ENCODE assay signal across 1 cellular context in the genomic region with DNA sequence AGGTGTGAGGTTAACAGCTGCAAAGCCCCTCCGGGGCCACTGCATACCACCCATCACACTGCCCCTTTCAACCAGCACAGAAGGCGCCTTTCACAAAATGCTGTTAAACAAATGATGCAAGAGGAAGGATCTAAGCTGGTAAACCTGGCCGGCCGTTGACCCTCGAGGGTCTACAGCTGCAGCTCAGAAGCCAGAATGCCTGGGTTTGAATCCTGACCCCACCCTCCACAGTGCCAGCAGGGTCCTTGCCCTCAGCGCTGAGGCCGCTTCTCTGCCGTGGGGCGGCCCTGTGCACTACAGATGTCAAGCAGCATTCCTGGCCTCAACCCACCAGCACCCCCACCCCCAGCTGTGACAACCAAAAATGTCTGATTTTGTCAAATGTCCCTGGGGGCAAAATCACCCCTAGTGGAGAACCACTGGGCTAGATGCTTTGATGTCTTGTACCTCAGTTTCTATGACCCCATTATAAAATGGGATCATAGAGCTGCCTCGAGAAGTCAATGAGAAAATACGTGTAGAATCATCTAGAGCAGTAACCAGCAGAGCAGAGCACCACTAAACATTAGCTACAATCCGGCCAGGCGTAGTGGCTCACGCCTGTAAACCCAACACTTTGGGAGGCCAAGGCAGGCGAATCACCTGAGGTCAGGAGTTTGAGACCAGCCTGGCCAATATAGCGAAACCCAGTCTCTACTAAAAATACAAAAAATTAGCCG.
TF ChIP-seq lines count a peak whose summit lies in the region.

No MANE protein-coding gene starts in this region.

TF ChIP-seq in IMR-90, 13 proteins besides CTCF, POLR2A, EP300 and RAD21 (continued from another document):
- TF ChIP-seq MXI1 (IDR thresholded peaks at IDR 0.05; ENCODE audit: borderline replicate concordance, low read depth, low read length) (no peak), RFX5 (IDR thresholded peaks at IDR 0.05; ENCODE audit: low read depth, low read length) (no peak), NFE2L2 (IDR thresholded peaks at IDR 0.05; ENCODE audit: low read depth, low read length) (no peak), FOS (IDR thresholded peaks at IDR 0.05; ENCODE audit: low read depth, low read length) (no peak), MAFK (IDR thresholded peaks at IDR 0.05; ENCODE audit: low read depth, low read length) (no peak), BHLHE40 (IDR thresholded peaks at IDR 0.05; ENCODE audit: low read depth, low read length) (no peak), CHD1 (IDR thresholded peaks at IDR 0.05; ENCODE audit: low read depth, low read length) (no peak), RCOR1 (IDR thresholded peaks at IDR 0.05; ENCODE audit: insufficient replicate concordance, low read length) (no peak), SMC3 (IDR thresholded peaks at IDR 0.05; ENCODE audit: low read depth, low read length) (no peak)
- TF ChIP-seq, protein P1, sequence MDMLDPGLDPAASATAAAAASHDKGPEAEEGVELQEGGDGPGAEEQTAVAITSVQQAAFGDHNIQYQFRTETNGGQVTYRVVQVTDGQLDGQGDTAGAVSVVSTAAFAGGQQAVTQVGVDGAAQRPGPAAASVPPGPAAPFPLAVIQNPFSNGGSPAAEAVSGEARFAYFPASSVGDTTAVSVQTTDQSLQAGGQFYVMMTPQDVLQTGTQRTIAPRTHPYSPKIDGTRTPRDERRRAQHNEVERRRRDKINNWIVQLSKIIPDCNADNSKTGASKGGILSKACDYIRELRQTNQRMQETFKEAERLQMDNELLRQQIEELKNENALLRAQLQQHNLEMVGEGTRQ (IDR thresholded peaks at IDR 0.05; ENCODE audit: low read depth, low read length) = no peak
- TF ChIP-seq, protein P2, sequence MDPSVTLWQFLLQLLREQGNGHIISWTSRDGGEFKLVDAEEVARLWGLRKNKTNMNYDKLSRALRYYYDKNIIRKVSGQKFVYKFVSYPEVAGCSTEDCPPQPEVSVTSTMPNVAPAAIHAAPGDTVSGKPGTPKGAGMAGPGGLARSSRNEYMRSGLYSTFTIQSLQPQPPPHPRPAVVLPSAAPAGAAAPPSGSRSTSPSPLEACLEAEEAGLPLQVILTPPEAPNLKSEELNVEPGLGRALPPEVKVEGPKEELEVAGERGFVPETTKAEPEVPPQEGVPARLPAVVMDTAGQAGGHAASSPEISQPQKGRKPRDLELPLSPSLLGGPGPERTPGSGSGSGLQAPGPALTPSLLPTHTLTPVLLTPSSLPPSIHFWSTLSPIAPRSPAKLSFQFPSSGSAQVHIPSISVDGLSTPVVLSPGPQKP (IDR thresholded peaks at IDR 0.05; ENCODE audit: borderline replicate concordance, low read depth, low read length) = no peak
